In genomic region chr4:8122746-8123145, GRCh38 we compare ENCODE assay signal across 24 cellular contexts. TPM values are rescaled to one million over a fixed set of nuclear protein-coding genes. Genes with fewer than 3 reads are reported as not detected.
DNase-seq lines count a peak whose midpoint lies in the region; ATAC-seq and TF ChIP-seq lines count a peak whose summit lies in the region.
"Had no signal": no experiment of that assay in that cellular context is flagged by ENCODE, and none has a peak within 500 bp of the region (broad histone marks: within the 10 kb centered on the region; RNA-seq: fewer than 3 reads in every experiment).

No MANE protein-coding gene starts in this region.

- H3K27me3 Mint-ChIP-seq in stimulated activated naive CD8-positive, alpha-beta T cell treated with anti-CD3 and anti-CD28 coated beads, Interleukin-15, amount 100 ng/mL, for 72 hours: peaks cover 7% of the 10 kb centered on the region
- H3K27me3 Mint-ChIP-seq in glutamatergic neuron (ENCODE audit: unreplicated experiment) (peaks cover 10% of the 10 kb centered on the region), neural progenitor cell (ENCODE audit: insufficient read depth, low read depth) (peaks cover 5% of the 10 kb centered on the region)
- H3K27me3 Mint-ChIP-seq: CD4-positive, alpha-beta memory T cell had no signal

- no peaks in the 10 kb centered on the region for H3F3A ChIP-seq in neural progenitor cell (ENCODE audit: low read depth)

- H3K27me3 ChIP-seq in neural progenitor cell (no peaks in the 10 kb centered on the region), spleen (replicated peaks in 1 of 7) (no peaks in the 10 kb centered on the region)

- DNase-seq in stimulated activated naive CD8-positive, alpha-beta T cell treated with anti-CD3 and anti-CD28 coated beads, Interleukin-15, amount 100 ng/mL, for 72 hours: no peak
- no peak for DNase-seq in stimulated activated naive CD8-positive, alpha-beta T cell treated with anti-CD3 and anti-CD28 coated beads, Interleukin-15, Interleukin-2, amounts not matched to agents 100 U/mL and 50 U/mL, for 24 hours
- DNase-seq in glutamatergic neuron (no peak), neural progenitor cell (ENCODE audit: low spot score) (no peak), spleen (no peak)
- no peak for DNase-seq in activated CD8-positive, alpha-beta memory T cell treated with anti-CD3 and anti-CD28 coated beads, Interleukin-2, amount 50 U/mL, for 4 hours
- DNase-seq: C1 segment of cervical spinal cord; Caco-2; CD4-positive, alpha-beta memory T cell; GOT3; KG1; MM.1S; NCI-H1048; NCI-H1417; NCI-H1694; NCI-H2029 treated with DMSO at 0.1 percent for 48 hours; NCI-H2227 treated with DMSO at 0.1 percent for 48 hours; NCI-H69 had no signal

- H3K9me3 Mint-ChIP-seq in stimulated activated naive CD8-positive, alpha-beta T cell treated with anti-CD3 and anti-CD28 coated beads, Interleukin-15, amount 100 ng/mL, for 72 hours: no peaks in the 10 kb centered on the region
- peaks cover 7% of the 10 kb centered on the region for H3K9me3 Mint-ChIP-seq in glutamatergic neuron (ENCODE audit: unreplicated experiment)
- H3K9me3 Mint-ChIP-seq in neural progenitor cell: peaks cover 2% of the 10 kb centered on the region
- H3K9me3 Mint-ChIP-seq: CD4-positive, alpha-beta memory T cell had no signal

- no peaks in the 10 kb centered on the region for H4K20me1 ChIP-seq in neural progenitor cell (ENCODE audit: low read depth)

- no peak overlapping the region for H3K4me3 Mint-ChIP-seq in stimulated activated naive CD8-positive, alpha-beta T cell treated with anti-CD3 and anti-CD28 coated beads, Interleukin-15, amount 100 ng/mL, for 72 hours
- H3K4me3 Mint-ChIP-seq in glutamatergic neuron (ENCODE audit: unreplicated experiment) (no peak overlapping the region), neural progenitor cell (peak overlapping the region; percentile 58)
- H3K4me3 Mint-ChIP-seq: CD4-positive, alpha-beta memory T cell had no signal

- TF ChIP-seq POLR2A in spleen (IDR thresholded peaks at IDR 0.05): no peak

- H3K9me3 ChIP-seq in neural progenitor cell (ENCODE audit: low read depth): no peaks in the 10 kb centered on the region
- H3K9me3 ChIP-seq in spleen: no peaks in the 10 kb centered on the region
- H3K9me3 ChIP-seq: Caco-2, SJCRH30 had no signal

- H3K79me2 ChIP-seq in neural progenitor cell (ENCODE audit: low read depth): no peaks in the 10 kb centered on the region

- H3K27ac ChIP-seq in neural progenitor cell (no peak overlapping the region), spleen (peak overlapping the region in 7 of 8 donors; percentile 15 to 70 (median 51))
- H3K27ac ChIP-seq: RWPE1, SJCRH30 had no signal

- no peak overlapping the region for H3K9ac ChIP-seq in neural progenitor cell

- no peak overlapping the region for H2AFZ ChIP-seq in neural progenitor cell (replicated peaks)

- intact Hi-C loops in spleen (cut with DNase I; ENCODE audit: low total_unique reads): no loop called here

- H3K36me3 ChIP-seq in neural progenitor cell (no peaks in the 10 kb centered on the region), spleen (peaks cover 0 to 17% (median 0%) of the 10 kb centered on the region in 6 donors)
- H3K36me3 ChIP-seq: SJCRH30 had no signal

- ATAC-seq in stimulated activated naive CD8-positive, alpha-beta T cell treated with anti-CD3 and anti-CD28 coated beads, Interleukin-15, amount 100 ng/mL, for 72 hours: peak; percentile 41
- ATAC-seq in stimulated activated naive CD8-positive, alpha-beta T cell treated with anti-CD3 and anti-CD28 coated beads, Interleukin-15, Interleukin-2, amounts not matched to agents 100 U/mL and 50 U/mL, for 24 hours: no peak
- ATAC-seq in HG03354 (IDR thresholded peaks at IDR 0.05; ENCODE audit: poor library complexity, severe bottlenecking, unreplicated experiment) (no peak), GM19463 (IDR thresholded peaks at IDR 0.05; ENCODE audit: unreplicated experiment) (no peak)
- ATAC-seq: Panc1 had no signal

- WGBS in spleen, 5 donors: 74 to 87% (median 83%) methylated on average over 10 of the region's 10 CpGs

- no peak overlapping the region for H3K4me2 ChIP-seq in neural progenitor cell

- no peaks in the 10 kb centered on the region for H3K4me1 Mint-ChIP-seq in stimulated activated naive CD8-positive, alpha-beta T cell treated with anti-CD3 and anti-CD28 coated beads, Interleukin-15, amount 100 ng/mL, for 72 hours
- peaks cover 14% of the 10 kb centered on the region for H3K4me1 Mint-ChIP-seq in glutamatergic neuron (ENCODE audit: low read depth, unreplicated experiment)
- peaks cover 3% of the 10 kb centered on the region for H3K4me1 Mint-ChIP-seq in neural progenitor cell

- no peak overlapping the region for H3K4me3 ChIP-seq in neural progenitor cell
- H3K4me3 ChIP-seq in spleen: no peak overlapping the region
- H3K4me3 ChIP-seq: SJCRH30 had no signal

- TF ChIP-seq CTCF in glutamatergic neuron (IDR thresholded peaks at IDR 0.05; ENCODE audit: partially characterized antibody, unreplicated experiment): no peak
- TF ChIP-seq CTCF in neural progenitor cell (IDR thresholded peaks at IDR 0.05): no peak
- no peak for TF ChIP-seq CTCF in spleen (IDR thresholded peaks at IDR 0.05 in 8 of 11, conservative IDR thresholded peaks at IDR 0.05 in 3 of 11)

- no peak overlapping the region for H3K27ac Mint-ChIP-seq in stimulated activated naive CD8-positive, alpha-beta T cell treated with anti-CD3 and anti-CD28 coated beads, Interleukin-15, amount 100 ng/mL, for 72 hours
- H3K27ac Mint-ChIP-seq in glutamatergic neuron (ENCODE audit: unreplicated experiment) (peak overlapping the region; percentile 38), neural progenitor cell (no peak overlapping the region)

- H3K4me1 ChIP-seq in neural progenitor cell: no peaks in the 10 kb centered on the region
- peaks cover 14 to 90% (median 52%) of the 10 kb centered on the region in 6 donors for H3K4me1 ChIP-seq in spleen
- H3K4me1 ChIP-seq: Caco-2 had no signal

- H3K36me3 Mint-ChIP-seq in glutamatergic neuron (ENCODE audit: unreplicated experiment) (no peaks in the 10 kb centered on the region), neural progenitor cell (no peaks in the 10 kb centered on the region)
- H3K36me3 Mint-ChIP-seq: CD4-positive, alpha-beta memory T cell had no signal

RNA-seq across cellular contexts. Expression of gene ABLIM2, which starts 35.9 kb away (rescaled TPM):
- total RNA-seq in glutamatergic neuron (ENCODE audit: unreplicated experiment) (7.5 TPM), neural progenitor cell (ENCODE audit: low replicate concordance) (0.24 and 1.2 TPM in 2 replicates), spleen (100 to 1,000 TPM in 4 of 7 donors, 10 to 100 TPM in 3; 41.8 to 127 (median 100) TPM)
- polyA plus RNA-seq in spleen: 10 to 100 TPM; 11.8 to 49.8 (median 26.6) TPM
- polyA plus RNA-seq: AG04450 had no signal
